Comparison of ENCODE assay signal across 16 cellular contexts in genomic region chr2:144137705-144138428, GRCh38.
A peak's percentile ranks its signal among the peaks of the same experiment; 100 is the strongest.
DNase-seq lines count a peak whose midpoint lies in the region; ATAC-seq, FAIRE-seq and TF ChIP-seq lines count a peak whose summit lies in the region.
"Had no signal": no experiment of that assay in that cellular context is flagged by ENCODE, and none has a peak within 500 bp of the region (broad histone marks: within the 10 kb centered on the region; RNA-seq: fewer than 3 reads in every experiment).

No MANE protein-coding gene starts in this region.

- POLR2A ChIA-PET in AG04449 (lab: Yijun Ruan, JAX) = no interaction called here
- POLR2A ChIA-PET in HEK293 (lab: Yijun Ruan, JAX) = no interaction called here

- H3K4me1 ChIP-seq in HEK293 (ENCODE audit: control insufficient read depth, insufficient read depth, low read length) (no peaks in the 10 kb centered on the region), mesodermal cell (ENCODE audit: control insufficient read depth, insufficient read depth, low read length, poor library complexity, severe bottlenecking) (peaks cover 4% of the 10 kb centered on the region), foreskin keratinocyte (no peaks in the 10 kb centered on the region)

- TF ChIP-seq CTCF in AG04449 (IDR thresholded peaks at IDR 0.05; ENCODE audit: insufficient read depth, low read length, missing control alignments) (no peak), HEK293 (tag by site-specific recombination; IDR thresholded peaks at IDR 0.05) (no peak), astrocyte of the spinal cord (IDR thresholded peaks at IDR 0.05; ENCODE audit: low read depth, low read length) (no peak), D721Med (IDR thresholded peaks at IDR 0.05; ENCODE audit: insufficient read depth, missing control alignments) (no peak), foreskin keratinocyte (conservative IDR thresholded peaks at IDR 0.05) (no peak)

- 82 to 86% methylated on average over 5 of the region's 5 CpGs for WGBS in mesodermal cell (ENCODE audit: insufficient coverage in 2 of 2), 2 experiments

- H3K36me3 ChIP-seq in HEK293 (ENCODE audit: control insufficient read depth in 2 of 2, insufficient read depth in 1 of 2, low read length in 2 of 2) = no peaks in the 10 kb centered on the region
- no peaks in the 10 kb centered on the region for H3K36me3 ChIP-seq in mesodermal cell (ENCODE audit: control insufficient read depth, insufficient read depth, low read length)

- H3K27ac ChIP-seq in HEK293 (ENCODE audit: extremely low read depth, low read depth, low read length) = no peak overlapping the region
- peak overlapping the region; percentile 3 for H3K27ac ChIP-seq in mesodermal cell (ENCODE audit: low read depth, low read length, severe bottlenecking)
- H3K27ac ChIP-seq in foreskin keratinocyte = no peak overlapping the region

- FAIRE-seq in D721Med (lab: Jason Lieb, UNC) = no peak
- FAIRE-seq: GM18507, urothelium cell line had no signal

- CTCF ChIA-PET in AG04449 (lab: Yijun Ruan, JAX) = no interaction called here
- CTCF ChIA-PET in HEK293 (lab: Yijun Ruan, JAX) = no interaction called here

- ATAC-seq in HG02623 (IDR thresholded peaks at IDR 0.05; ENCODE audit: unreplicated experiment) = no peak
- ATAC-seq in foreskin keratinocyte = no peak
- ATAC-seq in HG02981 (IDR thresholded peaks at IDR 0.05; ENCODE audit: unreplicated experiment) = no peak

- no peak overlapping the region for H3K4me3 ChIP-seq in AG04449 (ENCODE audit: low read depth, low read length)
- no peak overlapping the region for H3K4me3 ChIP-seq in HEK293 (ENCODE audit: low read depth, low read length)
- H3K4me3 ChIP-seq in astrocyte of the spinal cord (ENCODE audit: low read depth, low read length) = no peak overlapping the region
- no peak overlapping the region for H3K4me3 ChIP-seq in mesodermal cell (ENCODE audit: extremely low read depth, insufficient read depth, low read length, poor library complexity, severe bottlenecking)

- in situ Hi-C loops in astrocyte of the spinal cord (cut with HindIII; ENCODE audit: low sequenced_read_pairs) = no loop called here

- DNase-seq in AG04449 (ENCODE audit: low read depth, low spot score) = peak; percentile 40
- DNase-seq in astrocyte of the spinal cord (ENCODE audit: low read depth, low spot score) = peak; percentile 38
- no peak for DNase-seq in D721Med (ENCODE audit: insufficient read length, low spot score)
- DNase-seq in foreskin keratinocyte = no peak
- DNase-seq: activated B cell treated with CpG ODN at 0.5 μM for 24 hours; effector CD8-positive, alpha-beta T cell; H7; NCI-H1417 treated with DMSO at 0.1 percent for 48 hours; NCI-H510A treated with DMSO at 0.1 percent for 48 hours; occipital lobe had no signal

- H3K27me3 ChIP-seq in foreskin keratinocyte = no peaks in the 10 kb centered on the region

- H3K9me3 ChIP-seq in HEK293 (ENCODE audit: control insufficient read depth, insufficient read depth, low read depth, low read length) = no peaks in the 10 kb centered on the region
- no peaks in the 10 kb centered on the region for H3K9me3 ChIP-seq in mesodermal cell (ENCODE audit: control insufficient read depth, low read length)

TF ChIP-seq in HEK293, 187 proteins besides CTCF, POLR2A, EP300 and RAD21:
- TF ChIP-seq ZNF596 (tag by site-specific recombination; IDR thresholded peaks at IDR 0.05) (peak; percentile 12; the same call in 1 of the 2 replicates), ZNF157 (tag by site-specific recombination; IDR thresholded peaks at IDR 0.05) (no peak)

Comparison
In these comparisons a context has a peak if more than half of its experiments do, and no peak if none do; other contexts are left out.
1. DNase-seq: peak in AG04449 (single experiment) and astrocyte of the spinal cord (single experiment); none in D721Med (single experiment) and foreskin keratinocyte (0 of 2).